9 cellular contexts compared by ENCODE assay signal in genomic region chr3:158420654-158421396, GRCh38.
DNase-seq lines count a peak whose midpoint lies in the region; ATAC-seq, FAIRE-seq and TF ChIP-seq lines count a peak whose summit lies in the region.
"Had no signal": no experiment of that assay in that cellular context is flagged by ENCODE, and none has a peak within 500 bp of the region (broad histone marks: within the 10 kb centered on the region; RNA-seq: fewer than 3 reads in every experiment).

No MANE protein-coding gene starts in this region.

- no peaks in the 10 kb centered on the region for H3K9me3 Mint-ChIP-seq in endothelial cell (ENCODE audit: unreplicated experiment)

- DNase-seq in GM12892 (ENCODE audit: insufficient read length) (no peak), fibroblast of lung (ENCODE audit: low read depth in 2 of 2) (peak; percentile 35 to 42), endothelial cell (ENCODE audit: low spot score) (no peak), hippocampal formation (lab: John Stamatoyannopoulos, UW) (no peak), cardiac septum (ENCODE audit: low spot score) (no peak), spleen (no peak)

- no peaks in the 10 kb centered on the region for H4K20me1 ChIP-seq in fibroblast of lung (ENCODE audit: control insufficient read depth, extremely low read depth, insufficient read depth, low read length)

- intact Hi-C loops in cardiac septum (cut with DNase I) = no loop called here
- intact Hi-C loops in spleen (cut with DNase I; ENCODE audit: low total_unique reads) = no loop called here

- H3K79me2 ChIP-seq in fibroblast of lung (ENCODE audit: control insufficient read depth, insufficient read depth, low read length) = no peaks in the 10 kb centered on the region

- no peaks in the 10 kb centered on the region for H3K36me3 Mint-ChIP-seq in endothelial cell (ENCODE audit: low read depth, unreplicated experiment)

- ATAC-seq in GM21367 (IDR thresholded peaks at IDR 0.05; ENCODE audit: unreplicated experiment) (peak; percentile 94), HG03378 (IDR thresholded peaks at IDR 0.05; ENCODE audit: unreplicated experiment) (peak; percentile 99)

- H3K4me3 Mint-ChIP-seq in endothelial cell (ENCODE audit: unreplicated experiment) = no peak overlapping the region

- H3K27me3 Mint-ChIP-seq in endothelial cell (ENCODE audit: unreplicated experiment) = no peaks in the 10 kb centered on the region

- peak; percentile 51 for FAIRE-seq in GM12892 (lab: Jason Lieb, UNC)
- FAIRE-seq: endometrium had no signal

- no peak overlapping the region for H3K27ac Mint-ChIP-seq in endothelial cell (ENCODE audit: unreplicated experiment)

- no peak overlapping the region for H3K27ac ChIP-seq in fibroblast of lung (ENCODE audit: insufficient read depth, low read length)
- no peak overlapping the region for H3K27ac ChIP-seq in spleen

- no peak overlapping the region for H3K9ac ChIP-seq in fibroblast of lung (ENCODE audit: insufficient read depth, low read length)

- H3K9me3 ChIP-seq in fibroblast of lung (ENCODE audit: control insufficient read depth, insufficient read depth, low read depth, low read length) (no peaks in the 10 kb centered on the region), spleen (no peaks in the 10 kb centered on the region)

- TF ChIP-seq POLR2A in GM12892 (IDR thresholded peaks at IDR 0.05; ENCODE audit: low read depth, low read length) = no peak
- no peak for TF ChIP-seq POLR2A in spleen (IDR thresholded peaks at IDR 0.05)

- TF ChIP-seq CTCF in fibroblast of lung (conservative IDR thresholded peaks at IDR 0.05 in 1 of 2, IDR thresholded peaks at IDR 0.05 in 1 of 2; ENCODE audit: low read depth in 1 of 2, low read length in 2 of 2) = no peak
- no peak for TF ChIP-seq CTCF in endothelial cell (IDR thresholded peaks at IDR 0.05; ENCODE audit: unreplicated experiment)
- TF ChIP-seq CTCF in spleen (IDR thresholded peaks at IDR 0.05 in 8 of 11, conservative IDR thresholded peaks at IDR 0.05 in 3 of 11) = no peak

- H3K27me3 ChIP-seq in fibroblast of lung (ENCODE audit: control insufficient read depth, insufficient read depth, low read length) (no peaks in the 10 kb centered on the region), spleen (replicated peaks in 1 of 7) (no peaks in the 10 kb centered on the region)

- no peak overlapping the region for H2AFZ ChIP-seq in fibroblast of lung (ENCODE audit: low read length)

- H3K36me3 ChIP-seq in fibroblast of lung (ENCODE audit: control insufficient read depth, insufficient read depth, low read length) (no peaks in the 10 kb centered on the region), spleen (no peaks in the 10 kb centered on the region)

- no peak overlapping the region for H3K4me2 ChIP-seq in fibroblast of lung (ENCODE audit: extremely low read depth, insufficient read depth, low read length)

- WGBS in spleen, 5 donors = 57 to 69% (median 66%) methylated on average over 3 of the region's 3 CpGs

- H3K4me1 ChIP-seq in fibroblast of lung (ENCODE audit: control insufficient read depth, extremely low read depth, insufficient read depth, low read length) (no peaks in the 10 kb centered on the region), spleen (no peaks in the 10 kb centered on the region)

- H3K4me1 Mint-ChIP-seq in endothelial cell (ENCODE audit: unreplicated experiment) = no peaks in the 10 kb centered on the region

- H3K4me3 ChIP-seq in fibroblast of lung (replicated peaks in 1 of 4; ENCODE audit: control extremely low read depth in 1 of 4, insufficient read depth in 1 of 4, low read depth in 3 of 4, low read length in 4 of 4) (no peak overlapping the region), spleen (no peak overlapping the region)

Comparison
In these comparisons a context has a peak if more than half of its experiments do, and no peak if none do; other contexts are left out.
1. DNase-seq: peak in fibroblast of lung (2 of 2); none in GM12892 (single experiment), endothelial cell (single experiment), hippocampal formation (0 of 2), cardiac septum (single experiment) and spleen (single experiment).